ENCODE assay signal across 1 cellular context in the genomic region with DNA sequence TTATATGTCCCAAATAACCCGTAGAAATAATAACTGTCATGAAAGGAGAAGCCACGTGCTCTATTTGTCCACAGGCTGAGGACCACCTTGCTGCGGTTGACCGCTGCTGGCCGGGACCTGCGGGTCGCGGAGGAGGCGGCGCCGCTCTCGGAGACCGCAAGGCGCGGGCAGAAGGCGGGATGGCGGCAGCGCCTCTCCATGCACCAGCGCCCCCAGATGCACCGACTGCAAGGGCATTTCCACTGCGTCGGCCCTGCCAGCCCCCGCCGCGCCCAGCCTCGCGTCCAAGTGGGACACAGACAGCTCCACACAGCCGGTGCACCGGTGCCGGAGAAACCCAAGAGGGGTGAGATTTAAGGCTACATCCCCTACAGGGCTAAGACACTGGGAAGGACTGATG.
TF ChIP-seq lines count a peak whose summit lies in the region.

No MANE protein-coding gene starts in this region.

TF ChIP-seq in K562, 482 proteins besides CTCF, POLR2A, EP300 and RAD21:
- TF ChIP-seq STAT5A (IDR thresholded peaks at IDR 0.05; ENCODE audit: borderline replicate concordance, low read length), result no peak
- TF ChIP-seq GABPA (tag; conservative IDR thresholded peaks at IDR 0.05; ENCODE audit: low read depth), result no peak
- TF ChIP-seq XRCC4 (IDR thresholded peaks at IDR 0.05; ENCODE audit: extremely low read depth, insufficient read depth, insufficient read length), result no peak
- TF ChIP-seq ZNF124 (CRISPR knock-in tag; IDR thresholded peaks at IDR 0.05), result no peak
- TF ChIP-seq IRF2 (CRISPR knock-in tag; IDR thresholded peaks at IDR 0.05), result no peak
- no peak for TF ChIP-seq MYBL2 (IDR thresholded peaks at IDR 0.05; ENCODE audit: low read depth)
- TF ChIP-seq MYBL2 (CRISPR knock-in tag; IDR thresholded peaks at IDR 0.05; ENCODE audit: borderline replicate concordance), result no peak
- no peak for TF ChIP-seq ILF3 (IDR thresholded peaks at IDR 0.05; ENCODE audit: borderline replicate concordance)
TF ChIP-seq in K562: peak in this region for 0.
